ENCODE assay signal across 1 cellular context in genomic region chr1:43981135-43981491, GRCh38.
TF ChIP-seq lines count a peak whose summit lies in the region.

No MANE protein-coding gene starts in this region.

TF ChIP-seq in IMR-90, 13 proteins besides CTCF, POLR2A, EP300 and RAD21:
- TF ChIP-seq SMC3 (IDR thresholded peaks at IDR 0.05; ENCODE audit: low read depth, low read length) = no peak
- TF ChIP-seq MXI1 (IDR thresholded peaks at IDR 0.05; ENCODE audit: borderline replicate concordance, low read depth, low read length) = no peak
- TF ChIP-seq NFE2L2 (IDR thresholded peaks at IDR 0.05; ENCODE audit: low read depth, low read length) = no peak
- TF ChIP-seq BHLHE40 (IDR thresholded peaks at IDR 0.05; ENCODE audit: low read depth, low read length) = no peak
- TF ChIP-seq CHD1 (IDR thresholded peaks at IDR 0.05; ENCODE audit: low read depth, low read length) = no peak
- no peak for TF ChIP-seq FOS (IDR thresholded peaks at IDR 0.05; ENCODE audit: low read depth, low read length)
- TF ChIP-seq USF2 (IDR thresholded peaks at IDR 0.05; ENCODE audit: low read depth, low read length) = no peak
- TF ChIP-seq CEBPB (IDR thresholded peaks at IDR 0.05; ENCODE audit: low read depth, low read length) = no peak
- TF ChIP-seq RCOR1 (IDR thresholded peaks at IDR 0.05; ENCODE audit: insufficient replicate concordance, low read length) = no peak
TF ChIP-seq in IMR-90: peak in this region for 0.
